Comparison of ENCODE assay signal across 29 cellular contexts in genomic region chr6:7178280-7178679, GRCh38.
"Had no signal": no experiment of that assay in that cellular context is flagged by ENCODE, and none has a peak within 500 bp of the region (broad histone marks: within the 10 kb centered on the region; RNA-seq: fewer than 3 reads in every experiment).

No MANE protein-coding gene starts in this region.

- H3K4me3 ChIP-seq: adrenal gland, body of pancreas, cardiac muscle cell, colonic mucosa, pancreas, prostate gland, tibial nerve had no signal

- H3K27ac ChIP-seq: adrenal gland, body of pancreas, cardiac muscle cell, colonic mucosa, pancreas, prostate gland, tibial nerve had no signal

- H3K27me3 ChIP-seq: adrenal gland, body of pancreas, cardiac muscle cell, colonic mucosa, pancreas, tibial nerve had no signal

- H3K27ac Mint-ChIP-seq: activated naive CD4-positive, alpha-beta T cell treated with anti-CD3 and anti-CD28 coated beads for 36 hours; activated naive CD8-positive, alpha-beta T cell treated with anti-CD3 and anti-CD28 coated beads for 36 hours; nephron progenitor cell; stimulated activated naive B cell treated with anti-CD40 and anti-IgM and Interleukin-4, amounts not matched to agents 10 μg/mL and 1 μg/mL and 100 μg/mL, for 72 hours; T-cell had no signal

- H3K27me3 Mint-ChIP-seq: activated naive CD8-positive, alpha-beta T cell treated with anti-CD3 and anti-CD28 coated beads for 36 hours; naive B cell; stimulated activated naive B cell treated with anti-CD40 and anti-IgM and Interleukin-4, amounts not matched to agents 10 μg/mL and 1 μg/mL and 100 μg/mL, for 72 hours; T-cell had no signal

- FAIRE-seq: keratinocyte, pancreas had no signal

- H3K4me3 Mint-ChIP-seq: activated naive CD4-positive, alpha-beta T cell treated with anti-CD3 and anti-CD28 coated beads for 36 hours; activated naive CD8-positive, alpha-beta T cell treated with anti-CD3 and anti-CD28 coated beads for 36 hours; naive B cell; nephron progenitor cell; stimulated activated naive B cell treated with anti-CD40 and anti-IgM and Interleukin-4, amounts not matched to agents 10 μg/mL and 1 μg/mL and 100 μg/mL, for 72 hours; T-cell had no signal

- H3K9me3 ChIP-seq: adrenal gland, body of pancreas, colonic mucosa, pancreas, prostate gland, tibial nerve had no signal

- ATAC-seq: body of pancreas; left cardiac atrium; left ventricle myocardium superior; pancreas; stimulated activated naive B cell treated with anti-CD40 and anti-IgM and Interleukin-4, amounts not matched to agents 10 μg/mL and 1 μg/mL and 100 μg/mL, for 72 hours; T-cell had no signal

- DNase-seq: activated CD4-positive, alpha-beta T cell treated with anti-CD3 and anti-CD28 coated beads for 4 hours; activated CD4-positive, alpha-beta T cell treated with anti-CD3 and anti-CD28 coated beads, Interleukin-2, amount 50 U/mL, for 48 hours; activated CD4-positive, CD25-positive, alpha-beta regulatory T cell; activated effector memory CD4-positive, alpha-beta T cell treated with anti-CD3 and anti-CD28 coated beads, Interleukin-2, amount 50 U/mL, for 16 hours; activated naive CD4-positive, alpha-beta T cell treated with anti-CD3 and anti-CD28 coated beads for 36 hours; activated naive CD8-positive, alpha-beta T cell treated with anti-CD3 and anti-CD28 coated beads for 36 hours; adrenal gland; aorta; body of pancreas; cerebellar nuclear complex; colonic mucosa; effector CD8-positive, alpha-beta T cell; erythroblast; head of caudate nucleus; hippocampal formation; left cardiac atrium; left ventricle myocardium superior; naive B cell; nephron progenitor cell; pancreas; retina; stimulated activated CD4-positive, alpha-beta T cell treated with anti-CD3 and anti-CD28 coated beads, Interleukin-15, amount 100 ng/mL, for 24 hours; stimulated activated CD4-positive, alpha-beta T cell treated with anti-CD3 and anti-CD28 coated beads, Interleukin-2, amount 100 ng/mL, for 24 hours; stimulated activated naive B cell treated with anti-CD40 and anti-IgM and Interleukin-4, amounts not matched to agents 10 μg/mL and 1 μg/mL and 100 μg/mL, for 72 hours; T-cell had no signal

- H3K4me1 ChIP-seq: colonic mucosa, pancreas had no signal

- H3K9me3 Mint-ChIP-seq: activated naive CD4-positive, alpha-beta T cell treated with anti-CD3 and anti-CD28 coated beads for 36 hours; activated naive CD8-positive, alpha-beta T cell treated with anti-CD3 and anti-CD28 coated beads for 36 hours; naive B cell; nephron progenitor cell; stimulated activated naive B cell treated with anti-CD40 and anti-IgM and Interleukin-4, amounts not matched to agents 10 μg/mL and 1 μg/mL and 100 μg/mL, for 72 hours; T-cell had no signal
